ENCODE assay signal across 1 cellular context in genomic region chr6:109440325-109441068, GRCh38.
TF ChIP-seq lines count a peak whose summit lies in the region.

PPIL6 (minus strand) TSS chr6:109440628; CDS start chr6:109440590, 38 bp downstream.
SMPD2 (plus strand) TSS chr6:109440724; CDS start chr6:109441122, 398 bp downstream.

TF ChIP-seq in K562, 482 proteins besides CTCF, POLR2A, EP300 and RAD21 (continued from another document and continues in another):
- TF ChIP-seq ELK3 (CRISPR knock-in tag; IDR thresholded peaks at IDR 0.05), result no peak
- no peak for TF ChIP-seq EWSR1 (IDR thresholded peaks at IDR 0.05; ENCODE audit: borderline replicate concordance, low read depth, partially characterized antibody)
- peak; percentile 88 for TF ChIP-seq VEZF1 (CRISPR knock-in tag; IDR thresholded peaks at IDR 0.05)
- peak; percentile 71 for TF ChIP-seq E2F3 (CRISPR knock-in tag; IDR thresholded peaks at IDR 0.05)
- peak; percentile 32 to 87; a peak in 1 of 4 replicates for TF ChIP-seq TEAD1 (CRISPR knock-in tag; IDR thresholded peaks at IDR 0.05)
- TF ChIP-seq BMI1 (IDR thresholded peaks at IDR 0.05; ENCODE audit: low read length), result no peak; the same call in 1 of the 2 replicates
- TF ChIP-seq ZFX (CRISPR knock-in tag; IDR thresholded peaks at IDR 0.05), result peak; percentile 96
- 0 out of 4 replicates have a peak, but pooled peaks of 1 of the 2 experiments have one; percentile 29 for TF ChIP-seq ZNF639 (CRISPR knock-in tag; conservative IDR thresholded peaks at IDR 0.05 in 1 of 2, IDR thresholded peaks at IDR 0.05 in 1 of 2)
- peak; percentile 70 for TF ChIP-seq CEBPG (CRISPR knock-in tag; IDR thresholded peaks at IDR 0.05)
- TF ChIP-seq CEBPG (tag; conservative IDR thresholded peaks at IDR 0.05 in 1 of 2, IDR thresholded peaks at IDR 0.05 in 1 of 2), result no peak
- peak; percentile 74 to 85 for TF ChIP-seq MNT (conservative IDR thresholded peaks at IDR 0.05)
- TF ChIP-seq ZNF668 (CRISPR knock-in tag; IDR thresholded peaks at IDR 0.05), result no peak
- TF ChIP-seq POLR3A (IDR thresholded peaks at IDR 0.05; ENCODE audit: borderline replicate concordance, extremely low read depth, insufficient read depth, insufficient read length), result no peak
- TF ChIP-seq ERF (CRISPR knock-in tag; IDR thresholded peaks at IDR 0.05), result 0 out of 2 replicates have a peak, but pooled peaks have one; percentile 18
- peak in 1 of 2 experiments; percentile 89; a peak in 2 of 4 replicates for TF ChIP-seq HDAC1 (IDR thresholded peaks at IDR 0.05)
- no peak for TF ChIP-seq ATF1 (CRISPR knock-in tag; IDR thresholded peaks at IDR 0.05)
- TF ChIP-seq ATF1 (tag; IDR thresholded peaks at IDR 0.05), result peak; percentile 40; the same call in 1 of the 2 replicates
- no peak for TF ChIP-seq HMG20B (CRISPR knock-in tag; IDR thresholded peaks at IDR 0.05)
- TF ChIP-seq TAF15 (IDR thresholded peaks at IDR 0.05; ENCODE audit: low read depth, low read length), result no peak
- TF ChIP-seq CCNT2 (IDR thresholded peaks at IDR 0.05; ENCODE audit: borderline replicate concordance, extremely low read depth, insufficient read length, low read depth, low read length), result peak; percentile 86
- no peak for TF ChIP-seq ZNF280A (IDR thresholded peaks at IDR 0.05; ENCODE audit: low read depth, partially characterized antibody)
- TF ChIP-seq HES1 (IDR thresholded peaks at IDR 0.05; ENCODE audit: low read depth), result no peak
- no peak for TF ChIP-seq PTBP1 (IDR thresholded peaks at IDR 0.05; ENCODE audit: low read depth, low read length)
- no peak for TF ChIP-seq SAFB2 (IDR thresholded peaks at IDR 0.05; ENCODE audit: borderline replicate concordance, low read depth, low read length, severe bottlenecking)
- TF ChIP-seq GABPB1 (CRISPR knock-in tag; IDR thresholded peaks at IDR 0.05), result 0 out of 2 replicates have a peak, but pooled peaks have one; percentile 13
- peak; percentile 84; the same call in 1 of the 2 replicates for TF ChIP-seq CREB3L1 (IDR thresholded peaks at IDR 0.05; ENCODE audit: borderline replicate concordance, low read depth)
- no peak for TF ChIP-seq MTA1 (IDR thresholded peaks at IDR 0.05; ENCODE audit: borderline replicate concordance)
- TF ChIP-seq RB1 (IDR thresholded peaks at IDR 0.05; ENCODE audit: low read depth), result peak; percentile 93
- TF ChIP-seq PHF21A (IDR thresholded peaks at IDR 0.05; ENCODE audit: borderline replicate concordance, low read depth), result no peak
- peak; percentile 89 for TF ChIP-seq CTBP1 (IDR thresholded peaks at IDR 0.05; ENCODE audit: borderline replicate concordance)
- TF ChIP-seq RBBP5 (IDR thresholded peaks at IDR 0.05; ENCODE audit: borderline replicate concordance, insufficient read depth, low read length, poor library complexity, severe bottlenecking), result peak; percentile 74
- TF ChIP-seq GMEB1 (CRISPR knock-in tag; IDR thresholded peaks at IDR 0.05), result no peak; the same call in none of the 2 replicates
- TF ChIP-seq MYC (IDR thresholded peaks at IDR 0.05; ENCODE audit: low read depth, low read length), result peak; percentile 75
- TF ChIP-seq MYC (CRISPR knock-in tag; IDR thresholded peaks at IDR 0.05; ENCODE audit: borderline replicate concordance, low read depth), result no peak
- TF ChIP-seq ZNF232 (CRISPR knock-in tag; IDR thresholded peaks at IDR 0.05), result peak; percentile 91
- peak in 1 of 2 experiments; percentile 13; a peak in 2 of 4 replicates for TF ChIP-seq UBTF (IDR thresholded peaks at IDR 0.05; ENCODE audit: borderline replicate concordance in 1 of 2, low read depth in 2 of 2, low read length in 2 of 2)
- TF ChIP-seq SRSF3 (IDR thresholded peaks at IDR 0.05; ENCODE audit: insufficient read depth, low read length), result no peak
- TF ChIP-seq CHAMP1 (IDR thresholded peaks at IDR 0.05), result no peak
- no peak for TF ChIP-seq CHD1 (IDR thresholded peaks at IDR 0.05; ENCODE audit: low read length)
- 0 out of 2 replicates have a peak, but pooled peaks have one; percentile 46 for TF ChIP-seq KLF1 (tag; IDR thresholded peaks at IDR 0.05)
- no peak for TF ChIP-seq HNRNPH1 (optimal IDR thresholded peaks at IDR 0.05; ENCODE audit: low read depth, low read length)
